Comparison of ENCODE assay signal across 19 cellular contexts in genomic region chr12:60112778-60113177, GRCh38.
"Had no signal": no experiment of that assay in that cellular context is flagged by ENCODE, and none has a peak within 500 bp of the region (broad histone marks: within the 10 kb centered on the region; RNA-seq: fewer than 3 reads in every experiment).

No MANE protein-coding gene starts in this region.

- H3K4me1 ChIP-seq: ascending aorta, gastroesophageal sphincter, heart left ventricle, left ventricle myocardium inferior, neural progenitor cell, right atrium auricular region, tibial nerve had no signal

- DNase-seq: activated CD4-positive, alpha-beta T cell treated with anti-CD3 and anti-CD28 coated beads for 1 hour; activated CD4-positive, alpha-beta T cell treated with anti-CD3 and anti-CD28 coated beads, Interleukin-2, amount 50 U/mL, for 4 hours; activated effector memory CD4-positive, alpha-beta T cell treated with anti-CD3 and anti-CD28 coated beads, Interleukin-2, amount 50 U/mL, for 16 hours; activated naive CD4-positive, alpha-beta T cell treated with anti-CD3 and anti-CD28 coated beads, Interleukin-2, amount 50 U/mL, for 16 hours; activated T-cell treated with anti-CD3 and anti-CD28 coated beads, Interleukin-2, amount 50 U/mL, for 72 hours; effector CD4-positive, alpha-beta T cell; heart left ventricle; left ventricle myocardium inferior; naive B cell; stimulated activated CD4-positive, alpha-beta T cell treated with anti-CD3 and anti-CD28 coated beads, Interleukin-12 subunit alpha, Interleukin-12 subunit beta, amount 100 ng/mL, for 4 hours; stimulated activated CD4-positive, alpha-beta T cell treated with anti-CD3 and anti-CD28 coated beads, Interleukin-2, amount 100 ng/mL, for 24 hours; stimulated activated naive CD8-positive, alpha-beta T cell treated with anti-CD3 and anti-CD28 coated beads, Interleukin-15, Interleukin-2, amounts not matched to agents 100 U/mL and 50 U/mL, for 24 hours; substantia nigra had no signal

- H3K36me3 ChIP-seq: ascending aorta, gastroesophageal sphincter, heart left ventricle, left ventricle myocardium inferior, neural progenitor cell, right atrium auricular region, tibial nerve had no signal

- ATAC-seq: activated T-cell treated with anti-CD3 and anti-CD28 coated beads, Interleukin-2, amount 50 U/mL, for 72 hours; gastroesophageal sphincter; heart left ventricle; stimulated activated naive CD8-positive, alpha-beta T cell treated with anti-CD3 and anti-CD28 coated beads, Interleukin-15, Interleukin-2, amounts not matched to agents 100 U/mL and 50 U/mL, for 24 hours had no signal

- FAIRE-seq: urothelium cell line had no signal

- H3K27ac ChIP-seq: ascending aorta, gastroesophageal sphincter, heart left ventricle, left ventricle myocardium inferior, neural progenitor cell, right atrium auricular region, tibial nerve had no signal

- H3K4me3 ChIP-seq: ascending aorta, gastroesophageal sphincter, heart left ventricle, left ventricle myocardium inferior, neural progenitor cell, right atrium auricular region, tibial nerve had no signal

- H3K27me3 ChIP-seq: ascending aorta, gastroesophageal sphincter, heart left ventricle, neural progenitor cell, right atrium auricular region, tibial nerve had no signal

- H3K9ac ChIP-seq: neural progenitor cell had no signal

- H3K9me3 ChIP-seq: ascending aorta, gastroesophageal sphincter, heart left ventricle, left ventricle myocardium inferior, right atrium auricular region, tibial nerve had no signal

- H2AFZ ChIP-seq: neural progenitor cell had no signal

- H3K4me2 ChIP-seq: neural progenitor cell had no signal
